1 cellular context compared by ENCODE assay signal in genomic region chr13:50319603-50320296, GRCh38.
TF ChIP-seq lines count a peak whose summit lies in the region.

No MANE protein-coding gene starts in this region.

TF ChIP-seq in K562, 482 proteins besides CTCF, POLR2A, EP300 and RAD21 (continued from another document and continues in another):
- TF ChIP-seq ZHX1 (conservative IDR thresholded peaks at IDR 0.05; ENCODE audit: low read length) (no peak), HDAC1 (IDR thresholded peaks at IDR 0.05) (0 out of 4 replicates have a peak, but pooled peaks of 1 of the 2 experiments have one; percentile 42), MYBL2 (IDR thresholded peaks at IDR 0.05; ENCODE audit: low read depth) (no peak), MYBL2 (CRISPR knock-in tag; IDR thresholded peaks at IDR 0.05; ENCODE audit: borderline replicate concordance) (no peak), FOSL1 (tag; conservative IDR thresholded peaks at IDR 0.05) (peak; percentile 5; the same call in 1 of the 2 replicates), SIN3A (IDR thresholded peaks at IDR 0.05; ENCODE audit: borderline replicate concordance in 2 of 2, control insufficient read depth in 1 of 2, low read depth in 2 of 2, low read length in 2 of 2) (no peak), MAFK (IDR thresholded peaks at IDR 0.05; ENCODE audit: low read length) (peak; percentile 17; the same call in 1 of the 2 replicates), ZNF445 (CRISPR knock-in tag; IDR thresholded peaks at IDR 0.05; ENCODE audit: low read depth) (no peak), RNF2 (IDR thresholded peaks at IDR 0.05) (peak; percentile 36; the same call in 1 of the 2 replicates), TAF9B (IDR thresholded peaks at IDR 0.05; ENCODE audit: partially characterized antibody) (peak; percentile 23), SMARCE1 (IDR thresholded peaks at IDR 0.05) (peak; percentile 45; the same call in 1 of the 2 replicates), FOXJ2 (tag; IDR thresholded peaks at IDR 0.05) (peak; percentile 85), ERF (CRISPR knock-in tag; IDR thresholded peaks at IDR 0.05) (no peak), RBM17 (IDR thresholded peaks at IDR 0.05; ENCODE audit: borderline replicate concordance, low read depth, low read length) (no peak), ZNF12 (CRISPR knock-in tag; IDR thresholded peaks at IDR 0.05) (no peak), ATF1 (CRISPR knock-in tag; IDR thresholded peaks at IDR 0.05) (no peak), ATF1 (tag; IDR thresholded peaks at IDR 0.05) (no peak), MAFF (IDR thresholded peaks at IDR 0.05; ENCODE audit: low read length) (no peak), CEBPB (tag; IDR thresholded peaks at IDR 0.05) (peak; percentile 90), ZBTB33 (CRISPR knock-in tag; IDR thresholded peaks at IDR 0.05) (no peak), FOS (IDR thresholded peaks at IDR 0.05; ENCODE audit: extremely low read depth, insufficient read length) (no peak), ZFX (CRISPR knock-in tag; IDR thresholded peaks at IDR 0.05) (peak; percentile 37; the same call in 1 of the 2 replicates), MYC (IDR thresholded peaks at IDR 0.05; ENCODE audit: low read depth, low read length) (peak; percentile 64; the same call in 1 of the 2 replicates), MYC (CRISPR knock-in tag; IDR thresholded peaks at IDR 0.05; ENCODE audit: borderline replicate concordance, low read depth) (no peak), NEUROD1 (IDR thresholded peaks at IDR 0.05; ENCODE audit: borderline replicate concordance, low read depth, low read length, partially characterized antibody) (peak; percentile 28), SNAPC5 (CRISPR knock-in tag; IDR thresholded peaks at IDR 0.05) (no peak), BHLHE40 (IDR thresholded peaks at IDR 0.05; ENCODE audit: low read length) (no peak), TAL1 (IDR thresholded peaks at IDR 0.05) (0 out of 2 replicates have a peak, but pooled peaks have one; percentile 37), KDM4B (IDR thresholded peaks at IDR 0.05; ENCODE audit: borderline replicate concordance in 2 of 2, low read depth in 1 of 2) (no peak), NFE2 (IDR thresholded peaks at IDR 0.05; ENCODE audit: low read depth) (peak; percentile 73), TBL1XR1 (IDR thresholded peaks at IDR 0.05; ENCODE audit: low read length in 2 of 2) (0 out of 4 replicates have a peak, but pooled peaks of 1 of the 2 experiments have one; percentile 15), EHMT2 (IDR thresholded peaks at IDR 0.05) (peak; percentile 79), LEF1 (IDR thresholded peaks at IDR 0.05) (peak; percentile 79), FUS (optimal IDR thresholded peaks at IDR 0.05; ENCODE audit: low read depth, low read length) (no peak), ZNF197 (CRISPR knock-in tag; IDR thresholded peaks at IDR 0.05; ENCODE audit: low read depth) (0 out of 2 replicates have a peak, but pooled peaks have one; percentile 39), GTF2E2 (tag; IDR thresholded peaks at IDR 0.05) (0 out of 2 replicates have a peak, but pooled peaks have one; percentile 26), YY1 (IDR thresholded peaks at IDR 0.05; ENCODE audit: borderline replicate concordance in 1 of 3, control insufficient read depth in 1 of 3, extremely low read depth in 1 of 3, insufficient read depth in 3 of 3, insufficient read length in 1 of 3, insufficient replicate concordance in 2 of 3, low read depth in 1 of 3, low read length in 2 of 3) (no peak), XRCC5 (IDR thresholded peaks at IDR 0.05; ENCODE audit: low read depth, low read length) (no peak), SNRNP70 (optimal IDR thresholded peaks at IDR 0.05; ENCODE audit: low read depth, low read length) (no peak)
- TF ChIP-seq, protein P1, sequence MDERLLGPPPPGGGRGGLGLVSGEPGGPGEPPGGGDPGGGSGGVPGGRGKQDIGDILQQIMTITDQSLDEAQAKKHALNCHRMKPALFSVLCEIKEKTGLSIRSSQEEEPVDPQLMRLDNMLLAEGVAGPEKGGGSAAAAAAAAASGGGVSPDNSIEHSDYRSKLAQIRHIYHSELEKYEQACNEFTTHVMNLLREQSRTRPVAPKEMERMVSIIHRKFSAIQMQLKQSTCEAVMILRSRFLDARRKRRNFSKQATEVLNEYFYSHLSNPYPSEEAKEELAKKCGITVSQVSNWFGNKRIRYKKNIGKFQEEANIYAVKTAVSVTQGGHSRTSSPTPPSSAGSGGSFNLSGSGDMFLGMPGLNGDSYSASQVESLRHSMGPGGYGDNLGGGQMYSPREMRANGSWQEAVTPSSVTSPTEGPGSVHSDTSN (CRISPR knock-in tag; IDR thresholded peaks at IDR 0.05; ENCODE audit: low read depth): no peak
- TF ChIP-seq, protein P1 (tag; conservative IDR thresholded peaks at IDR 0.05; ENCODE audit: low read depth): peak; percentile 23; the same call in 1 of the 2 replicates
- TF ChIP-seq, protein P2, sequence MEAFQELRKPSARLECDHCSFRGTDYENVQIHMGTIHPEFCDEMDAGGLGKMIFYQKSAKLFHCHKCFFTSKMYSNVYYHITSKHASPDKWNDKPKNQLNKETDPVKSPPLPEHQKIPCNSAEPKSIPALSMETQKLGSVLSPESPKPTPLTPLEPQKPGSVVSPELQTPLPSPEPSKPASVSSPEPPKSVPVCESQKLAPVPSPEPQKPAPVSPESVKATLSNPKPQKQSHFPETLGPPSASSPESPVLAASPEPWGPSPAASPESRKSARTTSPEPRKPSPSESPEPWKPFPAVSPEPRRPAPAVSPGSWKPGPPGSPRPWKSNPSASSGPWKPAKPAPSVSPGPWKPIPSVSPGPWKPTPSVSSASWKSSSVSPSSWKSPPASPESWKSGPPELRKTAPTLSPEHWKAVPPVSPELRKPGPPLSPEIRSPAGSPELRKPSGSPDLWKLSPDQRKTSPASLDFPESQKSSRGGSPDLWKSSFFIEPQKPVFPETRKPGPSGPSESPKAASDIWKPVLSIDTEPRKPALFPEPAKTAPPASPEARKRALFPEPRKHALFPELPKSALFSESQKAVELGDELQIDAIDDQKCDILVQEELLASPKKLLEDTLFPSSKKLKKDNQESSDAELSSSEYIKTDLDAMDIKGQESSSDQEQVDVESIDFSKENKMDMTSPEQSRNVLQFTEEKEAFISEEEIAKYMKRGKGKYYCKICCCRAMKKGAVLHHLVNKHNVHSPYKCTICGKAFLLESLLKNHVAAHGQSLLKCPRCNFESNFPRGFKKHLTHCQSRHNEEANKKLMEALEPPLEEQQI (IDR thresholded peaks at IDR 0.05): 0 out of 2 replicates have a peak, but pooled peaks have one; percentile 26
- TF ChIP-seq, protein P3, sequence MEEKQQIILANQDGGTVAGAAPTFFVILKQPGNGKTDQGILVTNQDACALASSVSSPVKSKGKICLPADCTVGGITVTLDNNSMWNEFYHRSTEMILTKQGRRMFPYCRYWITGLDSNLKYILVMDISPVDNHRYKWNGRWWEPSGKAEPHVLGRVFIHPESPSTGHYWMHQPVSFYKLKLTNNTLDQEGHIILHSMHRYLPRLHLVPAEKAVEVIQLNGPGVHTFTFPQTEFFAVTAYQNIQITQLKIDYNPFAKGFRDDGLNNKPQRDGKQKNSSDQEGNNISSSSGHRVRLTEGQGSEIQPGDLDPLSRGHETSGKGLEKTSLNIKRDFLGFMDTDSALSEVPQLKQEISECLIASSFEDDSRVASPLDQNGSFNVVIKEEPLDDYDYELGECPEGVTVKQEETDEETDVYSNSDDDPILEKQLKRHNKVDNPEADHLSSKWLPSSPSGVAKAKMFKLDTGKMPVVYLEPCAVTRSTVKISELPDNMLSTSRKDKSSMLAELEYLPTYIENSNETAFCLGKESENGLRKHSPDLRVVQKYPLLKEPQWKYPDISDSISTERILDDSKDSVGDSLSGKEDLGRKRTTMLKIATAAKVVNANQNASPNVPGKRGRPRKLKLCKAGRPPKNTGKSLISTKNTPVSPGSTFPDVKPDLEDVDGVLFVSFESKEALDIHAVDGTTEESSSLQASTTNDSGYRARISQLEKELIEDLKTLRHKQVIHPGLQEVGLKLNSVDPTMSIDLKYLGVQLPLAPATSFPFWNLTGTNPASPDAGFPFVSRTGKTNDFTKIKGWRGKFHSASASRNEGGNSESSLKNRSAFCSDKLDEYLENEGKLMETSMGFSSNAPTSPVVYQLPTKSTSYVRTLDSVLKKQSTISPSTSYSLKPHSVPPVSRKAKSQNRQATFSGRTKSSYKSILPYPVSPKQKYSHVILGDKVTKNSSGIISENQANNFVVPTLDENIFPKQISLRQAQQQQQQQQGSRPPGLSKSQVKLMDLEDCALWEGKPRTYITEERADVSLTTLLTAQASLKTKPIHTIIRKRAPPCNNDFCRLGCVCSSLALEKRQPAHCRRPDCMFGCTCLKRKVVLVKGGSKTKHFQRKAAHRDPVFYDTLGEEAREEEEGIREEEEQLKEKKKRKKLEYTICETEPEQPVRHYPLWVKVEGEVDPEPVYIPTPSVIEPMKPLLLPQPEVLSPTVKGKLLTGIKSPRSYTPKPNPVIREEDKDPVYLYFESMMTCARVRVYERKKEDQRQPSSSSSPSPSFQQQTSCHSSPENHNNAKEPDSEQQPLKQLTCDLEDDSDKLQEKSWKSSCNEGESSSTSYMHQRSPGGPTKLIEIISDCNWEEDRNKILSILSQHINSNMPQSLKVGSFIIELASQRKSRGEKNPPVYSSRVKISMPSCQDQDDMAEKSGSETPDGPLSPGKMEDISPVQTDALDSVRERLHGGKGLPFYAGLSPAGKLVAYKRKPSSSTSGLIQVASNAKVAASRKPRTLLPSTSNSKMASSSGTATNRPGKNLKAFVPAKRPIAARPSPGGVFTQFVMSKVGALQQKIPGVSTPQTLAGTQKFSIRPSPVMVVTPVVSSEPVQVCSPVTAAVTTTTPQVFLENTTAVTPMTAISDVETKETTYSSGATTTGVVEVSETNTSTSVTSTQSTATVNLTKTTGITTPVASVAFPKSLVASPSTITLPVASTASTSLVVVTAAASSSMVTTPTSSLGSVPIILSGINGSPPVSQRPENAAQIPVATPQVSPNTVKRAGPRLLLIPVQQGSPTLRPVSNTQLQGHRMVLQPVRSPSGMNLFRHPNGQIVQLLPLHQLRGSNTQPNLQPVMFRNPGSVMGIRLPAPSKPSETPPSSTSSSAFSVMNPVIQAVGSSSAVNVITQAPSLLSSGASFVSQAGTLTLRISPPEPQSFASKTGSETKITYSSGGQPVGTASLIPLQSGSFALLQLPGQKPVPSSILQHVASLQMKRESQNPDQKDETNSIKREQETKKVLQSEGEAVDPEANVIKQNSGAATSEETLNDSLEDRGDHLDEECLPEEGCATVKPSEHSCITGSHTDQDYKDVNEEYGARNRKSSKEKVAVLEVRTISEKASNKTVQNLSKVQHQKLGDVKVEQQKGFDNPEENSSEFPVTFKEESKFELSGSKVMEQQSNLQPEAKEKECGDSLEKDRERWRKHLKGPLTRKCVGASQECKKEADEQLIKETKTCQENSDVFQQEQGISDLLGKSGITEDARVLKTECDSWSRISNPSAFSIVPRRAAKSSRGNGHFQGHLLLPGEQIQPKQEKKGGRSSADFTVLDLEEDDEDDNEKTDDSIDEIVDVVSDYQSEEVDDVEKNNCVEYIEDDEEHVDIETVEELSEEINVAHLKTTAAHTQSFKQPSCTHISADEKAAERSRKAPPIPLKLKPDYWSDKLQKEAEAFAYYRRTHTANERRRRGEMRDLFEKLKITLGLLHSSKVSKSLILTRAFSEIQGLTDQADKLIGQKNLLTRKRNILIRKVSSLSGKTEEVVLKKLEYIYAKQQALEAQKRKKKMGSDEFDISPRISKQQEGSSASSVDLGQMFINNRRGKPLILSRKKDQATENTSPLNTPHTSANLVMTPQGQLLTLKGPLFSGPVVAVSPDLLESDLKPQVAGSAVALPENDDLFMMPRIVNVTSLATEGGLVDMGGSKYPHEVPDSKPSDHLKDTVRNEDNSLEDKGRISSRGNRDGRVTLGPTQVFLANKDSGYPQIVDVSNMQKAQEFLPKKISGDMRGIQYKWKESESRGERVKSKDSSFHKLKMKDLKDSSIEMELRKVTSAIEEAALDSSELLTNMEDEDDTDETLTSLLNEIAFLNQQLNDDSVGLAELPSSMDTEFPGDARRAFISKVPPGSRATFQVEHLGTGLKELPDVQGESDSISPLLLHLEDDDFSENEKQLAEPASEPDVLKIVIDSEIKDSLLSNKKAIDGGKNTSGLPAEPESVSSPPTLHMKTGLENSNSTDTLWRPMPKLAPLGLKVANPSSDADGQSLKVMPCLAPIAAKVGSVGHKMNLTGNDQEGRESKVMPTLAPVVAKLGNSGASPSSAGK (IDR thresholded peaks at IDR 0.05): no peak
